Comparison of ENCODE assay signal across 8 cellular contexts in genomic region chr3:184361532-184361931, GRCh38. TPM values are rescaled to one million over a fixed set of nuclear protein-coding genes. Genes with fewer than 3 reads are reported as not detected.
DNase-seq lines count a peak whose midpoint lies in the region; ATAC-seq and TF ChIP-seq lines count a peak whose summit lies in the region.

TSS of gene CLCN2 (minus strand) at chr3:184361605. CDS start at chr3:184361479, 126 bp downstream.
TSS of gene POLR2H (plus strand) at chr3:184361710. CDS start at chr3:184363493, 1,783 bp downstream.

- H3K27me3 ChIP-seq in HUES64 (ENCODE audit: insufficient read depth, low read length) (peaks cover 8% of the 10 kb centered on the region), smooth muscle cell (ENCODE audit: low read depth) (no peaks in the 10 kb centered on the region)

- H3K4me1 Mint-ChIP-seq in Calu3 (ENCODE audit: low read depth, unreplicated experiment) (peaks cover 34% of the 10 kb centered on the region), MCF 10A (ENCODE audit: insufficient read depth, unreplicated experiment) (peaks cover 27% of the 10 kb centered on the region)

- WGBS in HUES64 = under 1% methylated on average over 56 of the region's 56 CpGs
- WGBS in smooth muscle cell (ENCODE audit: low lambda C conversion rate) = under 1% methylated on average over 45 of the region's 56 CpGs

- POLR2A ChIA-PET in MCF 10A (lab: Yijun Ruan, JAX) = interaction anchor here (0.6 to 4.1 kb wide), 20 partner anchors 10 to 1291 kb away, joined by 3 to 18 read pairs (median 4); partner anchors contain the start of gene PSMD2

- H3K4me3 ChIP-seq in HUES64 (ENCODE audit: low read length) (peak within 1 kb of the TSS; percentile 81), smooth muscle cell (peak within 1 kb of the TSS; percentile 77)

- H3K9me3 ChIP-seq in HUES64 (ENCODE audit: insufficient read depth, low read depth, low read length) = no peaks in the 10 kb centered on the region
- H3K9me3 ChIP-seq in smooth muscle cell (replicated peaks; ENCODE audit: low read depth) = no peaks in the 10 kb centered on the region

- peaks cover 10% of the 10 kb centered on the region for H3K4me1 ChIP-seq in HUES64 (ENCODE audit: insufficient read depth, low read length)
- H3K4me1 ChIP-seq in smooth muscle cell (ENCODE audit: low read depth) = peaks cover 15% of the 10 kb centered on the region

- peak within 1 kb of the TSS; percentile 88 for H3K27ac Mint-ChIP-seq in Calu3 (ENCODE audit: unreplicated experiment)
- peak within 1 kb of the TSS; percentile 89 for H3K27ac Mint-ChIP-seq in MCF 10A (ENCODE audit: low read depth, unreplicated experiment)

- H3K27ac ChIP-seq in HUES64 (ENCODE audit: low read depth, low read length) = peak within 1 kb of the TSS; percentile 98
- H3K27ac ChIP-seq in smooth muscle cell (ENCODE audit: low read depth) = peak within 1 kb of the TSS; percentile 98

- H3K4me3 Mint-ChIP-seq in Calu3 (ENCODE audit: low read depth, unreplicated experiment) = peak within 1 kb of the TSS; percentile 88
- peak within 1 kb of the TSS; percentile 93 for H3K4me3 Mint-ChIP-seq in MCF 10A (ENCODE audit: unreplicated experiment)

- intact Hi-C loops in Calu3 (cut with micrococcal nuclease; ENCODE audit: unreplicated experiment) (no loop called here), MCF 10A (cut with micrococcal nuclease) (no loop called here)

- BruUV-seq in Calu3 (replicated peaks; lab: Mats Ljungman, UMichigan) (no TSS peak), MCF 10A (replicated peaks; lab: Mats Ljungman, UMichigan) (no TSS peak)

- peaks cover 68% of the 10 kb centered on the region for H3K36me3 Mint-ChIP-seq in Calu3 (ENCODE audit: insufficient read depth, unreplicated experiment)
- peaks cover 29% of the 10 kb centered on the region for H3K36me3 Mint-ChIP-seq in MCF 10A (ENCODE audit: insufficient read depth, unreplicated experiment)

- peaks cover 39% of the 10 kb centered on the region for H3K36me3 ChIP-seq in HUES64 (ENCODE audit: insufficient read depth, low read length)
- peaks cover 4% of the 10 kb centered on the region for H3K36me3 ChIP-seq in smooth muscle cell (ENCODE audit: low read depth)

- no peaks in the 10 kb centered on the region for H3K27me3 Mint-ChIP-seq in Calu3 (ENCODE audit: unreplicated experiment)
- no peaks in the 10 kb centered on the region for H3K27me3 Mint-ChIP-seq in MCF 10A (ENCODE audit: insufficient read depth, unreplicated experiment)

- peaks cover 12% of the 10 kb centered on the region for H3F3A ChIP-seq in smooth muscle cell (ENCODE audit: low read depth)

- peak; percentile 87 for DNase-seq in Calu3
- DNase-seq in SW480 (ENCODE audit: low spot score) = peak; percentile 66
- peak; percentile 51 for DNase-seq in MCF 10A (ENCODE audit: unreplicated experiment)
- DNase-seq in inferior parietal cortex (ENCODE audit: extremely low spot score) = peak; percentile 59
- DNase-seq in smooth muscle cell (lab: John Stamatoyannopoulos, UW; ENCODE audit: unreplicated experiment) = peak; percentile 65

- CTCF ChIA-PET in Calu3 (lab: Charles Lee) (interaction anchor here (0.5 to 1.5 kb wide), 5 partner anchors 10 to 356 kb away, joined by 3 to 10 read pairs (median 4); no protein-coding TSS in a partner anchor), MCF 10A (lab: Yijun Ruan, JAX) (interaction anchor here (1.0 to 3.5 kb wide), 5 partner anchors 8 to 180 kb away, joined by 3 to 12 read pairs (median 4); partner anchors contain the start of gene FAM131A)

- H3K4me2 ChIP-seq in smooth muscle cell = peak within 1 kb of the TSS; percentile 92

- peak within 1 kb of the TSS; percentile 91 for H3K9ac ChIP-seq in HUES64 (ENCODE audit: low read depth, low read length)
- H3K9ac ChIP-seq in smooth muscle cell (ENCODE audit: low read depth) = peak within 1 kb of the TSS; percentile 98

- H4K20me1 ChIP-seq in smooth muscle cell (ENCODE audit: low read depth) = peaks cover 10% of the 10 kb centered on the region

- ATAC-seq in GM19463 (IDR thresholded peaks at IDR 0.05; ENCODE audit: unreplicated experiment) (peak; percentile 45), HG03439 (IDR thresholded peaks at IDR 0.05; ENCODE audit: unreplicated experiment) (no peak)

- H2AFZ ChIP-seq in smooth muscle cell (ENCODE audit: low read depth) = peak within 1 kb of the TSS; percentile 28

- H3K9me3 Mint-ChIP-seq in Calu3 (ENCODE audit: low read depth, unreplicated experiment) (no peaks in the 10 kb centered on the region), MCF 10A (ENCODE audit: unreplicated experiment) (no peaks in the 10 kb centered on the region)

- TF ChIP-seq CTCF in Calu3 (IDR thresholded peaks at IDR 0.05; ENCODE audit: unreplicated experiment) (no peak), MCF 10A (IDR thresholded peaks at IDR 0.05; ENCODE audit: unreplicated experiment) (no peak), smooth muscle cell (IDR thresholded peaks at IDR 0.05; ENCODE audit: borderline replicate concordance, insufficient read depth, poor library complexity, severe bottlenecking) (no peak)

- H3K79me2 ChIP-seq in smooth muscle cell (ENCODE audit: low read depth) = peaks cover 24% of the 10 kb centered on the region

RNA-seq across cellular contexts. Expression of gene CLCN2, which starts in this region (rescaled TPM):
- total RNA-seq in Calu3 (2022) (22.9 and 25.3 TPM in 2 replicates), MCF 10A (2022) (4.5 and 5.5 TPM in 2 replicates), smooth muscle cell (2.3 and 4.1 TPM in 2 replicates)
- polyA plus RNA-seq in HUES64 (2013, experiment 1 of 2) = 9.1 TPM
- polyA plus RNA-seq in HUES64 (2013, experiment 2 of 2) = 8.7 TPM
- 4.5 and 6.5 TPM in 2 replicates for polyA plus RNA-seq in smooth muscle cell

RNA-seq across cellular contexts. Expression of gene POLR2H, which starts in this region (rescaled TPM):
- total RNA-seq in Calu3 (2022) = 128 and 131 TPM in 2 replicates
- polyA plus RNA-seq in HUES64 (2013, experiment 1 of 2) = 108 TPM
- polyA plus RNA-seq in HUES64 (2013, experiment 2 of 2) = 107 TPM
- 81.5 and 91.5 TPM in 2 replicates for total RNA-seq in MCF 10A (2022)
- 87.0 and 154 TPM in 2 replicates for total RNA-seq in smooth muscle cell
- polyA plus RNA-seq in smooth muscle cell = 64.6 and 77.9 TPM in 2 replicates
